Comparison of ENCODE assay signal across 9 cellular contexts in genomic region chr12:47767197-47767724, GRCh38. TPM values are rescaled to one million over a fixed set of nuclear protein-coding genes. Genes with fewer than 3 reads are reported as not detected.
DNase-seq lines count a peak whose midpoint lies in the region; ATAC-seq and TF ChIP-seq lines count a peak whose summit lies in the region.
"Had no signal": no experiment of that assay in that cellular context is flagged by ENCODE, and none has a peak within 500 bp of the region (broad histone marks: within the 10 kb centered on the region; RNA-seq: fewer than 3 reads in every experiment).

No MANE protein-coding gene starts in this region.

- no peak for ATAC-seq in aorta (ENCODE audit: low FRiP score)
- ATAC-seq in HG03342 (IDR thresholded peaks at IDR 0.05; ENCODE audit: unreplicated experiment) = no peak

- no peaks in the 10 kb centered on the region for H3K36me3 ChIP-seq in aorta (ENCODE audit: control insufficient read depth in 1 of 2, insufficient read depth in 2 of 2, low read length in 1 of 2)

- peak; percentile 90 for TF ChIP-seq CTCF in GM10266 (IDR thresholded peaks at IDR 0.05; ENCODE audit: control insufficient read depth, insufficient read depth, low read depth, missing control alignments)

- intact Hi-C loops in aorta (cut with DNase I) = loop anchor here (2.0 kb wide), 2 partner anchors 24 to 52 kb away; no protein-coding TSS in a partner anchor

- no peak overlapping the region for H3K4me3 ChIP-seq in Jurkat, Clone E6-1 (ENCODE audit: low read length)
- H3K4me3 ChIP-seq in aorta (ENCODE audit: low read length in 2 of 2) = no peak overlapping the region

- H3K4me1 ChIP-seq in aorta (ENCODE audit: control insufficient read depth in 1 of 2, insufficient read depth in 2 of 2, low read length in 2 of 2) = no peaks in the 10 kb centered on the region

- 56 to 57% methylated on average over 5 of the region's 5 CpGs for WGBS in aorta, 2 donors

- no peaks in the 10 kb centered on the region for H3K9me3 ChIP-seq in aorta (ENCODE audit: control insufficient read depth, low read length)

- H3K27me3 ChIP-seq in aorta (ENCODE audit: control insufficient read depth in 1 of 2, insufficient read depth in 2 of 2, low read length in 1 of 2) = no peaks in the 10 kb centered on the region

- H3K27ac ChIP-seq in aorta (ENCODE audit: low read depth in 1 of 2, low read length in 2 of 2) = no peak overlapping the region

- DNase-seq in GM10266 (ENCODE audit: extremely low spot score) (peak; percentile 76), T-helper 2 cell (peak in 4 of 5 experiments; percentile 53 to 78 (median 54)), astrocyte of the hippocampus (ENCODE audit: low read depth, low spot score) (peak; percentile 33), left kidney (ENCODE audit: low read depth, low spot score) (peak; percentile 54), aorta (no peak)
- peak; percentile 61 for DNase-seq in Jurkat, Clone E6-1 (ENCODE audit: low read depth, low spot score)
- DNase-seq in stimulated activated CD8-positive, alpha-beta memory T cell treated with anti-CD3 and anti-CD28 coated beads, Interleukin-15, amount 100 ng/mL, for 4 hours (ENCODE audit: low read depth in 2 of 2) = peak; percentile 37 to 41

RNA-seq across cellular contexts. Expression of gene SLC48A1, which starts 5.8 kb away (rescaled TPM):
- polyA plus RNA-seq in Jurkat, Clone E6-1 (2012; ENCODE audit: insufficient read depth, insufficient read length) = 13.8 TPM
- 10 to 100 TPM; 35.7 to 51.3 TPM for total RNA-seq in aorta
- 10 to 100 TPM; 19.7 to 33.6 TPM for polyA plus RNA-seq in aorta

RNA-seq across cellular contexts. Expression of gene RAPGEF3, which starts 8.6 kb away (rescaled TPM):
- polyA plus RNA-seq in Jurkat, Clone E6-1 (2012; ENCODE audit: insufficient read depth, insufficient read length) = 1.3 TPM
- total RNA-seq in aorta = 100 to 1,000 TPM in 1 of 2 donors, 10 to 100 TPM in 1; 39.2 to 139 TPM
- polyA plus RNA-seq in aorta = 100 to 1,000 TPM in 1 of 2 donors, 1 to 10 TPM in 1; 3.1 to 149 TPM

RNA-seq across cellular contexts. Expression of gene ENDOU, which starts 42.0 kb away (rescaled TPM):
- not detected for polyA plus RNA-seq in Jurkat, Clone E6-1 (2012; ENCODE audit: insufficient read depth, insufficient read length)
- total RNA-seq in aorta = 1 to 10 TPM in 1 of 2 donors, under 1 TPM in 1; 0.29 to 1.7 TPM
- polyA plus RNA-seq in aorta = under 1 TPM in 1 of 2 donors, not detected in 1; 0.74 TPM
- total RNA-seq: T-helper 2 cell treated with Interferon-gamma antibody and Interleukin-4, amounts not matched to agents 100 ng/mL and 5 ng/mL, for 36 hours had no signal

RNA-seq across cellular contexts. Expression of gene HDAC7, which starts 52.4 kb away (rescaled TPM):
- polyA plus RNA-seq in Jurkat, Clone E6-1 (2012; ENCODE audit: insufficient read depth, insufficient read length) = 92.5 TPM
- total RNA-seq in aorta = 100 to 1,000 TPM; 144 to 192 TPM
- polyA plus RNA-seq in aorta = 10 to 100 TPM; 17.0 to 93.4 TPM

Comparison
In these comparisons a context has a peak if more than half of its experiments do, and no peak if none do; other contexts are left out.
1. DNase-seq: peak in GM10266 (single experiment), Jurkat, Clone E6-1 (single experiment), T-helper 2 cell (4 of 5), astrocyte of the hippocampus (single experiment), left kidney (single experiment) and stimulated activated CD8-positive, alpha-beta memory T cell treated with anti-CD3 and anti-CD28 coated beads, Interleukin-15, amount 100 ng/mL, for 4 hours (2 of 2); none in aorta (0 of 2).